Comparison of ENCODE assay signal across 8 cellular contexts in the genomic region with DNA sequence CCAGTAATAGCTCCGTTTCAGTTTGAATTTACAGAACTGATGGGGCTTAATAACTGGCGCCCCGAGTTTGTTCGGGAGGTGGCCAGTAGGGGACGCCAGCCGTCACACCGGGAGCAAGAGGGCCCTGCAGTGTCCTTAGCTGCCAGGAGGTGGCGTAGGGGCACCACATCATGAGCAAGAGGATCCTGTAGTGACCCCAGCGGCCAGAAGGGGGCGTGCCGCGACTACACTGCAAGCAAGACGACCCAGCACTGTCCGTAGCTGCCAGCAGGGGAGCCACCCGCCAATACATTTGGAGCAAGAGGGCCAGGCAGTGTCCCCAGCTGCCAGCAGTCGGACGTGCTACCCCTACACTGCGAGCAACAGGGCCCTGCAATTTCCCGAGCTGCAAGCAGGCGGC.
A peak's percentile ranks its signal among the peaks of the same experiment; 100 is the strongest.
DNase-seq lines count a peak whose midpoint lies in the region; ATAC-seq, FAIRE-seq and TF ChIP-seq lines count a peak whose summit lies in the region.

No MANE protein-coding gene starts in this region.

- H2AFZ ChIP-seq in OCI-LY3 (ENCODE audit: low read depth, low read length) = no peak overlapping the region
- no peak overlapping the region for H2AFZ ChIP-seq in keratinocyte (ENCODE audit: control insufficient read depth, low read length)

- TF ChIP-seq CTCF in Calu3 (IDR thresholded peaks at IDR 0.05; ENCODE audit: unreplicated experiment) (peak; percentile 53), OCI-LY3 (IDR thresholded peaks at IDR 0.05; ENCODE audit: low read depth, low read length) (peak; percentile 43), keratinocyte (optimal IDR thresholded peaks at IDR 0.05 in 1 of 3, IDR thresholded peaks at IDR 0.05 in 1 of 3, conservative IDR thresholded peaks at IDR 0.05 in 1 of 3; ENCODE audit: extremely low read depth in 1 of 3, insufficient read depth in 2 of 3, low read length in 3 of 3) (peak; percentile 44 to 76 (median 62))

- dilution Hi-C loops in keratinocyte (cut with MboI; ENCODE audit: extremely low pct_ligation_motif_present, low sequenced_read_pairs) = no loop called here

- H3K27ac Mint-ChIP-seq in Calu3 (ENCODE audit: unreplicated experiment) = no peak overlapping the region
- H3K27ac Mint-ChIP-seq in activated naive CD8-positive, alpha-beta T cell treated with anti-CD3 and anti-CD28 coated beads, Interleukin-2, amount 10 ng/mL, durations not matched to agents 7 days and 5 days = no peak overlapping the region

- no peaks in the 10 kb centered on the region for H3K36me3 Mint-ChIP-seq in Calu3 (ENCODE audit: insufficient read depth, unreplicated experiment)
- H3K36me3 Mint-ChIP-seq in activated naive CD8-positive, alpha-beta T cell treated with anti-CD3 and anti-CD28 coated beads, Interleukin-2, amount 10 ng/mL, durations not matched to agents 7 days and 5 days = no peaks in the 10 kb centered on the region

- ATAC-seq in activated naive CD8-positive, alpha-beta T cell treated with anti-CD3 and anti-CD28 coated beads, Interleukin-2, amount 10 ng/mL, durations not matched to agents 7 days and 5 days (ENCODE audit: low read depth) = no peak
- no peak for ATAC-seq in GM18502 (IDR thresholded peaks at IDR 0.05; ENCODE audit: poor library complexity, unreplicated experiment)
- no peak for ATAC-seq in HG02870 (IDR thresholded peaks at IDR 0.05; ENCODE audit: unreplicated experiment)

- no peak overlapping the region for H3K4me3 Mint-ChIP-seq in Calu3 (ENCODE audit: low read depth, unreplicated experiment)
- H3K4me3 Mint-ChIP-seq in activated naive CD8-positive, alpha-beta T cell treated with anti-CD3 and anti-CD28 coated beads, Interleukin-2, amount 10 ng/mL, durations not matched to agents 7 days and 5 days = no peak overlapping the region

- no peak overlapping the region for H3K27ac ChIP-seq in OCI-LY3 (ENCODE audit: low read length)
- H3K27ac ChIP-seq in keratinocyte (ENCODE audit: control insufficient read depth, insufficient read depth, low read length) = no peak overlapping the region

- H4K20me1 ChIP-seq in OCI-LY3 (ENCODE audit: insufficient read depth, low read length) (no peaks in the 10 kb centered on the region), keratinocyte (ENCODE audit: control insufficient read depth, extremely low read depth, insufficient read depth, low read length) (no peaks in the 10 kb centered on the region)

- DNase-seq in Calu3 (peak; percentile 56), keratinocyte (ENCODE audit: low read depth, low spot score) (peak; percentile 5), NCI-H2029 (lab: John Stamatoyannopoulos, UW) (no peak)
- DNase-seq in activated naive CD8-positive, alpha-beta T cell treated with anti-CD3 and anti-CD28 coated beads, Interleukin-2, amount 10 ng/mL, durations not matched to agents 7 days and 5 days = peak; percentile 64
- peak; percentile 48 to 61 for DNase-seq in stimulated activated CD8-positive, alpha-beta memory T cell treated with anti-CD3 and anti-CD28 coated beads, Interleukin-15, amount 100 ng/mL, for 48 hours (ENCODE audit: low read depth in 2 of 2)

- intact Hi-C loops in Calu3 (cut with micrococcal nuclease; ENCODE audit: unreplicated experiment) = no loop called here

- no peaks in the 10 kb centered on the region for H3K9me1 ChIP-seq in keratinocyte (ENCODE audit: control insufficient read depth, extremely low read depth, insufficient read depth, low read length)

- H3K4me1 ChIP-seq in OCI-LY3 (ENCODE audit: low read length) (no peaks in the 10 kb centered on the region), keratinocyte (ENCODE audit: control insufficient read depth, extremely low read depth, insufficient read depth, low read length) (no peaks in the 10 kb centered on the region)

- H3K9me3 Mint-ChIP-seq in Calu3 (ENCODE audit: low read depth, unreplicated experiment) = peaks cover 5% of the 10 kb centered on the region
- H3K9me3 Mint-ChIP-seq in activated naive CD8-positive, alpha-beta T cell treated with anti-CD3 and anti-CD28 coated beads, Interleukin-2, amount 10 ng/mL, durations not matched to agents 7 days and 5 days = no peaks in the 10 kb centered on the region

- POLR2A ChIA-PET in activated naive CD8-positive, alpha-beta T cell treated with anti-CD3 and anti-CD28 coated beads, Interleukin-2, amount 10 ng/mL, durations not matched to agents 7 days and 5 days (lab: Charles Lee) = no interaction called here

- H3K9ac ChIP-seq in OCI-LY3 (ENCODE audit: low read length) = no peak overlapping the region
- no peak overlapping the region for H3K9ac ChIP-seq in keratinocyte (ENCODE audit: control insufficient read depth, extremely low read depth, insufficient read depth, low read length)

- H3K36me3 ChIP-seq in OCI-LY3 (replicated peaks; ENCODE audit: low read depth, low read length) (no peaks in the 10 kb centered on the region), keratinocyte (ENCODE audit: control insufficient read depth in 2 of 2, extremely low read depth in 1 of 2, insufficient read depth in 2 of 2, low read length in 2 of 2) (no peaks in the 10 kb centered on the region)

- no peak for FAIRE-seq in keratinocyte (lab: Jason Lieb, UNC)

- H3K4me3 ChIP-seq in OCI-LY3 (ENCODE audit: low read length) (no peak overlapping the region), keratinocyte (ENCODE audit: control insufficient read depth in 2 of 3, extremely low read depth in 1 of 3, insufficient read depth in 2 of 3, low read depth in 1 of 3, low read length in 3 of 3) (no peak overlapping the region)

- H3K4me1 Mint-ChIP-seq in Calu3 (ENCODE audit: low read depth, unreplicated experiment) = no peaks in the 10 kb centered on the region
- no peaks in the 10 kb centered on the region for H3K4me1 Mint-ChIP-seq in activated naive CD8-positive, alpha-beta T cell treated with anti-CD3 and anti-CD28 coated beads, Interleukin-2, amount 10 ng/mL, durations not matched to agents 7 days and 5 days

- no peaks in the 10 kb centered on the region for H3K79me2 ChIP-seq in OCI-LY3 (ENCODE audit: low read length)
- H3K79me2 ChIP-seq in keratinocyte (ENCODE audit: control insufficient read depth, insufficient read depth, low read length) = no peaks in the 10 kb centered on the region

- CTCF ChIA-PET in Calu3 (lab: Charles Lee) = no interaction called here

- no peaks in the 10 kb centered on the region for H3K27me3 ChIP-seq in OCI-LY3 (ENCODE audit: low read depth, low read length)
- H3K27me3 ChIP-seq in keratinocyte (ENCODE audit: control insufficient read depth, extremely low read depth, insufficient read depth, low read length) = no peaks in the 10 kb centered on the region

- H3K9me3 ChIP-seq in OCI-LY3 (ENCODE audit: insufficient read depth, low read length) (no peaks in the 10 kb centered on the region), keratinocyte (ENCODE audit: control insufficient read depth, low read depth, low read length) (peaks cover 2% of the 10 kb centered on the region)

- no peaks in the 10 kb centered on the region for H3K27me3 Mint-ChIP-seq in Calu3 (ENCODE audit: unreplicated experiment)
- no peaks in the 10 kb centered on the region for H3K27me3 Mint-ChIP-seq in activated naive CD8-positive, alpha-beta T cell treated with anti-CD3 and anti-CD28 coated beads, Interleukin-2, amount 10 ng/mL, durations not matched to agents 7 days and 5 days

- BruUV-seq in Calu3 (replicated peaks; lab: Mats Ljungman, UMichigan) = no TSS peak

- H3K4me2 ChIP-seq in OCI-LY3 (ENCODE audit: low read length) (no peak overlapping the region), keratinocyte (ENCODE audit: control insufficient read depth, extremely low read depth, insufficient read depth, low read depth, low read length) (no peak overlapping the region)
